In the genomic region with DNA sequence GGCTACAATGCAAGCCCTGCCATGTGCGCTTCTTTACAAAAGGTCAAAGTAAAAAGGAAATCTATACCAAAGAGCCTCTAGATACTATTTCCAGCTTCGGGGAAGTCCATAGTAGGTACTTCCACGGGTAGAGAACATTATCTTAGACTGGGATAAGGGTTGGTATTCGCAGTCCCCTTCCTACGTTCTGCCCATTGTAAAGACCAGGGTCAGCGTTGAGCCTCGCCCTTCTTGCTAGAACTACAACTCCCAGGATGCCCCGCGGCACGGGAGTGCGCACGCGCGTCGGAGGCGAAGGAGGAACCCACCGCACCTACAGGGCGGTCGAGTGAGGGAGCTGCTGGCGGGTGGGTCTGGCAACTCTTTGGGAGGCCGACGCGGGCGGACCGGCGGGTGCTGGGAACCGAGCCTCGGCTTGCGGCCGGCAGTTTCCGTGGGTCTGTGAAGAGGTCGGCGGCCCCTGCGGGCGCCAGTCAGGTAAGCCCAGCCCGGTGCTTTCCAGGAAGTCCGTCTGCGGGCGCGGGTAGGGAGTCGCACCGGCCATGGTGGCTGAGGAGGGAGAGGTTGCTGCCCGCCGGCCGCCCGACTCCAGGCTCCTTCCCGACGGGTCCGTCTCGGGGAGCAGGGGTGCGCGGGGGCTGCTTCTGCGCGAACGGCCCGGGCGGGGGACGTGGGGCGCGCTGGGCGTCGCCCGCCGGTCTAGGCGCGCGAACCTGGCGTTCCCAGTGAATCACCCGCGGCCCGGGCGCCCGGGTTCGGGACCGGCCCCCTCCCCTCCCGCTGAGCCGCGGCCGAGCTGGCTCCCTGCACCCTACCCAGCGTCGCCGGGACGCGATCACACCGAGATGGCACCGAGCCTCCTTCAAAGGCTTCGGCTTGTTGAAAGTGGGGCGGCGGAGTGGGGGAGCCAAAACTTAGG, we compare ENCODE assay signal across 8 cellular contexts. TPM values are rescaled to one million over a fixed set of nuclear protein-coding genes. Genes with fewer than 3 reads are reported as not detected.
DNase-seq lines count a peak whose midpoint lies in the region; ATAC-seq and TF ChIP-seq lines count a peak whose summit lies in the region.

Gene TMOD3, plus strand, starts transcription at position 294 of the 919 bp plus-strand sequence. CDS start 33,232 bp downstream, outside the sequence.

- H3K4me3 Mint-ChIP-seq in T-cell: peak within 1 kb of the TSS; percentile 97 to 98 (median 97)

- H3K79me1 ChIP-seq in trophoblast cell (ENCODE audit: low read length): peaks cover 8% of the 10 kb centered on the region

- peak within 1 kb of the TSS; percentile 36 for H2AK5ac ChIP-seq in trophoblast cell (ENCODE audit: low read length)

- peak within 1 kb of the TSS; percentile 73 for H2BK12ac ChIP-seq in trophoblast cell (ENCODE audit: low read length)

- intact Hi-C loops in adrenal gland (cut with DNase I): no loop called here
- intact Hi-C loops in cardiac septum (cut with DNase I): loop anchor here (10.0 kb wide), 1 partner anchor 55 kb away; no protein-coding TSS in a partner anchor

- H4K91ac ChIP-seq in trophoblast cell (ENCODE audit: low read depth, low read length): peak within 1 kb of the TSS; percentile 95

- H2AFZ ChIP-seq in trophoblast cell (ENCODE audit: insufficient read depth, low read length, poor library complexity): peak within 1 kb of the TSS; percentile 89

- H3K9me3 Mint-ChIP-seq in T-cell: no peaks in the 10 kb centered on the region

- H3K4ac ChIP-seq in trophoblast cell (ENCODE audit: low read depth, low read length): peak within 1 kb of the TSS; percentile 99

- no peak within 1 kb of the TSS for H3K23ac ChIP-seq in trophoblast cell (ENCODE audit: low read length)

- peak within 1 kb of the TSS; percentile 92 for H2BK120ac ChIP-seq in trophoblast cell (ENCODE audit: insufficient read depth, low read length, poor library complexity)

- ATAC-seq in HG02610 (IDR thresholded peaks at IDR 0.05; ENCODE audit: unreplicated experiment) (peak; percentile 87), T-cell (replicated peaks in 1 of 4) (peak; percentile 83 to 91 (median 90))

- peak within 1 kb of the TSS; percentile 93 for H3K9ac ChIP-seq in trophoblast cell (ENCODE audit: low read length)

- H3K14ac ChIP-seq in trophoblast cell (ENCODE audit: low read length): peak within 1 kb of the TSS; percentile 94

- H4K8ac ChIP-seq in trophoblast cell (ENCODE audit: low read depth, low read length): peak within 1 kb of the TSS; percentile 92

- no peaks in the 10 kb centered on the region for H3K27me3 Mint-ChIP-seq in T-cell

- H3K27me3 ChIP-seq in adrenal gland (no peaks in the 10 kb centered on the region), trophoblast cell (ENCODE audit: insufficient read depth, low read length) (no peaks in the 10 kb centered on the region), tibial nerve (no peaks in the 10 kb centered on the region)

- peak within 1 kb of the TSS; percentile 92 for H3K18ac ChIP-seq in trophoblast cell (ENCODE audit: low read length)

- peaks cover 3% of the 10 kb centered on the region for H3K36me3 Mint-ChIP-seq in T-cell

- peak within 1 kb of the TSS; percentile 58 to 99 (median 88) for H3K4me3 ChIP-seq in adrenal gland
- H3K4me3 ChIP-seq in trophoblast cell (ENCODE audit: low read depth, low read length): peak within 1 kb of the TSS; percentile 97
- H3K4me3 ChIP-seq in tibial nerve: peak within 1 kb of the TSS; percentile 80 to 95 (median 84)

- 2 to 21% (median 3%) methylated on average over 5 to 89 of the region's 89 CpGs for WGBS in adrenal gland, 4 donors
- WGBS in trophoblast cell (ENCODE audit: extremely low coverage, insufficient coverage, insufficient read length): no CpG with 5 or more reads among the region's 89 CpGs
- 3 to 5% methylated on average over 21 to 42 of the region's 89 CpGs for WGBS in tibial nerve, 2 donors

- peak within 1 kb of the TSS; percentile 82 for H3K4me2 ChIP-seq in trophoblast cell (ENCODE audit: low read length)

- H3K36me3 ChIP-seq in adrenal gland (replicated peaks in 1 of 2): no peaks in the 10 kb centered on the region
- no peaks in the 10 kb centered on the region for H3K36me3 ChIP-seq in trophoblast cell (ENCODE audit: control insufficient read depth in 1 of 2, insufficient read depth in 2 of 2, low read length in 2 of 2)
- no peaks in the 10 kb centered on the region for H3K36me3 ChIP-seq in tibial nerve

- peak within 1 kb of the TSS; percentile 92 for H2BK5ac ChIP-seq in trophoblast cell (ENCODE audit: low read depth, low read length, poor library complexity)

- H3K27ac ChIP-seq in adrenal gland: peak within 1 kb of the TSS; percentile 44 to 94 (median 92)
- H3K27ac ChIP-seq in trophoblast cell (ENCODE audit: low read depth, low read length): peak within 1 kb of the TSS; percentile 82
- H3K27ac ChIP-seq in tibial nerve: peak within 1 kb of the TSS; percentile 51 to 94 (median 87)

- peak within 1 kb of the TSS; percentile 91 to 95 for H3K27ac Mint-ChIP-seq in T-cell

- DNase-seq in NCI-H1092 (lab: John Stamatoyannopoulos, UW): peak; percentile 78
- peak; percentile 67 to 89 (median 83) for DNase-seq in T-cell
- DNase-seq in adrenal gland: peak; percentile 86 to 95 (median 92)
- DNase-seq in cardiac septum (ENCODE audit: low spot score): peak; percentile 97
- DNase-seq in trophoblast cell: peak; percentile 97 to 99
- peak; percentile 75 to 93 for DNase-seq in tibial nerve (ENCODE audit: low spot score in 2 of 2)

- POLR2A ChIA-PET in T-cell (lab: Charles Lee): no interaction called here

- H3K4me1 ChIP-seq in adrenal gland (replicated peaks in 1 of 2) (peaks cover 14 to 30% of the 10 kb centered on the region in 2 donors), trophoblast cell (ENCODE audit: control insufficient read depth in 1 of 2, insufficient read depth in 2 of 2, low read length in 2 of 2) (peaks cover 0 to 6% of the 10 kb centered on the region in 2 experiments), tibial nerve (peaks cover 0 to 36% (median 13%) of the 10 kb centered on the region in 4 donors)

- CTCF ChIA-PET in T-cell (lab: Charles Lee): interaction anchor here in 1 of 2 donors (1.2 to 1.7 kb wide), 3 partner anchors 33 to 59 kb away, joined by 4 to 6 read pairs (median 5); no protein-coding TSS in a partner anchor

- H4K12ac ChIP-seq in trophoblast cell (ENCODE audit: low read depth, low read length): peak within 1 kb of the TSS; percentile 92

- TF ChIP-seq CTCF in adrenal gland (IDR thresholded peaks at IDR 0.05) (no peak), tibial nerve (IDR thresholded peaks at IDR 0.05) (peak in 1 of 5 experiments; percentile 53)

- TF ChIP-seq EP300 in tibial nerve (IDR thresholded peaks at IDR 0.05): peak; percentile 84 to 94

- H3K4me1 Mint-ChIP-seq in T-cell: peaks cover 43 to 46% (median 45%) of the 10 kb centered on the region in 3 donors

- H3K79me2 ChIP-seq in trophoblast cell (ENCODE audit: control insufficient read depth, insufficient read depth, low read length, poor library complexity): peaks cover 10% of the 10 kb centered on the region

- TF ChIP-seq POLR2A in GM10847 (IDR thresholded peaks at IDR 0.05; ENCODE audit: extremely low read depth, insufficient read length): peak; percentile 85
- peak; percentile 74 to 87 for TF ChIP-seq POLR2A in adrenal gland (IDR thresholded peaks at IDR 0.05)
- peak; percentile 65 to 91 for TF ChIP-seq POLR2A in tibial nerve (IDR thresholded peaks at IDR 0.05)

- H3K9me3 ChIP-seq in adrenal gland (replicated peaks in 1 of 3) (no peaks in the 10 kb centered on the region), trophoblast cell (ENCODE audit: insufficient read depth, low read depth, low read length) (no peaks in the 10 kb centered on the region), tibial nerve (no peaks in the 10 kb centered on the region)

RNA-seq across cellular contexts. Expression of gene TMOD3, which starts in this region (rescaled TPM):
- 10 to 100 TPM; 47.2 to 55.8 (median 53.4) TPM for total RNA-seq in T-cell
- 10 to 100 TPM; 17.4 to 42.5 (median 25.4) TPM for total RNA-seq in adrenal gland
- polyA plus RNA-seq in adrenal gland: 10 to 100 TPM in 1 of 3 donors, 1 to 10 TPM in 2; 3.9 to 18.3 (median 5.5) TPM
- 17.4 TPM for total RNA-seq in cardiac septum
- polyA plus RNA-seq in trophoblast cell (2013): 36.0 and 36.1 TPM in 2 replicates
- total RNA-seq in tibial nerve: 10 to 100 TPM; 23.7 to 46.8 (median 29.5) TPM

Comparison
In these comparisons a context has a peak if more than half of its experiments do, and no peak if none do; other contexts are left out.
1. Peak in every context shown above with its lines: DNase-seq, ATAC-seq, H3K4me3 ChIP-seq and H3K27ac ChIP-seq.